14 cellular contexts compared by ENCODE assay signal in the genomic region with DNA sequence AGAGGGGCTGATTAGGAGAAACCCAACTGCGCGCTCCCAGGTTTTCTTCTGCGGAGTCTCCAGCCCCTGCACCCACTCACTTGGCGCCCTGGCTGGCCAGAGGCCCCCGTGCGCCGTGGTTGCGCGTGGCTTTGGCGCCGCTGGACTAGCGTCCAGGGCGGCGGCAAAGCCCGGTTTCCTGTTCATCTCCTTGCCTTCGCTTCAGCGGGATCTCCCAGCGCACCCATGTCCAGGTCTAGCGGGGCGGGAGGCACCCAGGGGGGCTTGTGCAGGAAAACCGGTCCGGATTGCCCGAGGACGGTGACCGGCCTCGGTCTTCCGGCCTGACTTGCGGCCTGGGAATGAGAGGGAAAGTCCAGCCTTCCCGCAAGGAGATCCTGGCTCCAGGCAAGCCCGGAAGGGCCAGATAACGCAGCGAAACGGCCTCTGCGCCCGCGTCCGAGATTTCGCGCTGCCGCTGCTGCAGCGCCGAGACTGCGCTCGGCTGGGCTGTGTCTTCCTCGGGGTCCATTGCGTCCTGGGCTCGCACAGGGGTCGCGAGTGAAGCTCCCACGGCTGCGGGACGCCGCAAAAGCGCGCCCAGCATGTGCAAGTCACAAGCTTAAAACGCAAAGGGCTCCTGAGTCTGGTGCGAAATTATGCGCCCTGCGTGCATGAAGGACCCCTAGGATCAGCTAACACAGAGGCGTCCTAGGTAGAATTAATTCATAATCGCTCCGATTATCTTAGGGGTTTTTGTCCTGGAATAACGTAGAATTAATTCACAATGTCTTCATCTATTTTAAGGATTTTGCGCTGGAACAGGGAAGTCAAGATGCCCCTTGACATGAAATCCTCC. TPM values are rescaled to one million over a fixed set of nuclear protein-coding genes. Genes with fewer than 3 reads are reported as not detected.
A peak's percentile ranks its signal among the peaks of the same experiment; 100 is the strongest.
DNase-seq lines count a peak whose midpoint lies in the region; ATAC-seq and TF ChIP-seq lines count a peak whose summit lies in the region.
"Had no signal": no experiment of that assay in that cellular context is flagged by ENCODE, and none has a peak within 500 bp of the region (broad histone marks: within the 10 kb centered on the region; RNA-seq: fewer than 3 reads in every experiment).

No MANE protein-coding gene starts in this region.

- WGBS in esophagus, 2 donors, result 16% methylated on average over 61 to 64 of the region's 64 CpGs
- WGBS in mesendoderm (ENCODE audit: extremely low coverage, insufficient coverage, low lambda C conversion rate), result no CpG with 5 or more reads among the region's 64 CpGs
- 21% methylated on average over 26 of the region's 64 CpGs; no CpG with 5 or more reads in 1 of the 2 donors for WGBS in transverse colon (ENCODE audit: low coverage in 1 of 2), 2 donors

- H3K4me1 ChIP-seq in esophagus (ENCODE audit: control insufficient read depth in 2 of 2, insufficient read depth in 2 of 2, low read length in 1 of 2), result peaks cover 7 to 10% of the 10 kb centered on the region in 2 donors
- no peaks in the 10 kb centered on the region for H3K4me1 ChIP-seq in mesendoderm (ENCODE audit: control insufficient read depth, low read depth, low read length)
- H3K4me1 ChIP-seq in transverse colon, result peaks cover 6 to 22% (median 9%) of the 10 kb centered on the region in 4 donors

- peak; percentile 12 for TF ChIP-seq POLR2A in transverse colon (IDR thresholded peaks at IDR 0.05)

- H4K5ac ChIP-seq in mesendoderm (ENCODE audit: low read length), result no peak overlapping the region

- H3K9me3 Mint-ChIP-seq in activated naive CD8-positive, alpha-beta T cell treated with anti-CD3 and anti-CD28 coated beads, Interleukin-2, amount 10 ng/mL, durations not matched to agents 7 days and 5 days, result no peaks in the 10 kb centered on the region
- no peaks in the 10 kb centered on the region for H3K9me3 Mint-ChIP-seq in activated naive CD8-positive, alpha-beta T cell treated with anti-CD3 and anti-CD28 coated beads, Interleukin-2, amount 50 U/mL, for 24 hours
- H3K9me3 Mint-ChIP-seq in natural killer cell, result no peaks in the 10 kb centered on the region
- H3K9me3 Mint-ChIP-seq: activated T-cell treated with anti-CD3 and anti-CD28 coated beads, Interleukin-2, amount 50 U/mL, for 4 hours had no signal

- H3K18ac ChIP-seq in mesendoderm (ENCODE audit: low read length), result no peak overlapping the region

- intact Hi-C loops in transverse colon (cut with DNase I; ENCODE audit: low total_unique reads) (loop anchor here (2.0 to 5.0 kb wide), 4 partner anchors 174 to 359 kb away; no protein-coding TSS in a partner anchor), natural killer cell (cut with micrococcal nuclease) (no loop called here)

- H2BK15ac ChIP-seq in mesendoderm (replicated peaks; ENCODE audit: low read depth), result no peak overlapping the region

- H3K27ac Mint-ChIP-seq in activated naive CD8-positive, alpha-beta T cell treated with anti-CD3 and anti-CD28 coated beads, Interleukin-2, amount 10 ng/mL, durations not matched to agents 7 days and 5 days, result peak overlapping the region; percentile 30
- no peak overlapping the region for H3K27ac Mint-ChIP-seq in activated naive CD8-positive, alpha-beta T cell treated with anti-CD3 and anti-CD28 coated beads, Interleukin-2, amount 50 U/mL, for 24 hours
- no peak overlapping the region for H3K27ac Mint-ChIP-seq in natural killer cell

- H3K27ac ChIP-seq in esophagus (ENCODE audit: low read depth in 2 of 2, low read length in 1 of 2) (peak overlapping the region; percentile 76 to 85), mesendoderm (ENCODE audit: low read depth, low read length) (no peak overlapping the region), transverse colon (peak overlapping the region; percentile 94 to 99 (median 96))
- H3K27ac ChIP-seq: PC-9 had no signal

- no peaks in the 10 kb centered on the region for H3K36me3 ChIP-seq in esophagus (ENCODE audit: control insufficient read depth in 2 of 2, insufficient read depth in 2 of 2, low read length in 1 of 2)
- H3K36me3 ChIP-seq in mesendoderm (ENCODE audit: control insufficient read depth, insufficient read depth, low read length), result no peaks in the 10 kb centered on the region
- H3K36me3 ChIP-seq in transverse colon, result no peaks in the 10 kb centered on the region

- peaks cover 71% of the 10 kb centered on the region for H3K27me3 Mint-ChIP-seq in activated naive CD8-positive, alpha-beta T cell treated with anti-CD3 and anti-CD28 coated beads, Interleukin-2, amount 10 ng/mL, durations not matched to agents 7 days and 5 days
- H3K27me3 Mint-ChIP-seq in activated naive CD8-positive, alpha-beta T cell treated with anti-CD3 and anti-CD28 coated beads, Interleukin-2, amount 50 U/mL, for 24 hours, result peaks cover 72% of the 10 kb centered on the region
- H3K27me3 Mint-ChIP-seq in natural killer cell (ENCODE audit: low read depth in 2 of 2), result peaks cover 59 to 68% of the 10 kb centered on the region in 2 donors

- no peak for DNase-seq in activated naive CD8-positive, alpha-beta T cell treated with anti-CD3 and anti-CD28 coated beads, Interleukin-2, amount 10 ng/mL, durations not matched to agents 7 days and 5 days
- no peak for DNase-seq in activated naive CD8-positive, alpha-beta T cell treated with anti-CD3 and anti-CD28 coated beads, Interleukin-2, amount 50 U/mL, for 24 hours
- DNase-seq in mesendoderm, result peak; percentile 53
- DNase-seq in transverse colon, result no peak
- DNase-seq in natural killer cell, result no peak
- DNase-seq in globus pallidus (ENCODE audit: low spot score), result no peak
- no peak for DNase-seq in stimulated activated CD8-positive, alpha-beta memory T cell treated with anti-CD3 and anti-CD28 coated beads, Interleukin-4, amount 100 ng/mL, for 48 hours
- DNase-seq: activated T-cell treated with anti-CD3 and anti-CD28 coated beads, Interleukin-2, amount 50 U/mL, for 4 hours; cortex of kidney; KBM-7; NCI-H2107; PC-9 had no signal

- H3K4me1 Mint-ChIP-seq in activated naive CD8-positive, alpha-beta T cell treated with anti-CD3 and anti-CD28 coated beads, Interleukin-2, amount 10 ng/mL, durations not matched to agents 7 days and 5 days, result peaks cover 6% of the 10 kb centered on the region
- peaks cover 11% of the 10 kb centered on the region for H3K4me1 Mint-ChIP-seq in activated naive CD8-positive, alpha-beta T cell treated with anti-CD3 and anti-CD28 coated beads, Interleukin-2, amount 50 U/mL, for 24 hours
- peaks cover 0 to 18% of the 10 kb centered on the region in 2 donors for H3K4me1 Mint-ChIP-seq in natural killer cell

- no peak overlapping the region for H3K4ac ChIP-seq in mesendoderm (ENCODE audit: low read depth, low read length)

- ATAC-seq in activated naive CD8-positive, alpha-beta T cell treated with anti-CD3 and anti-CD28 coated beads, Interleukin-2, amount 10 ng/mL, durations not matched to agents 7 days and 5 days (ENCODE audit: low read depth), result no peak
- ATAC-seq in activated naive CD8-positive, alpha-beta T cell treated with anti-CD3 and anti-CD28 coated beads, Interleukin-2, amount 50 U/mL, for 24 hours, result no peak
- no peak for ATAC-seq in natural killer cell
- ATAC-seq: activated T-cell treated with anti-CD3 and anti-CD28 coated beads, Interleukin-2, amount 50 U/mL, for 4 hours had no signal

- H3K79me2 ChIP-seq in mesendoderm (ENCODE audit: control insufficient read depth, insufficient read depth, low read length), result peaks cover 4% of the 10 kb centered on the region

- H2AK5ac ChIP-seq in mesendoderm (ENCODE audit: low read length), result no peak overlapping the region

- no peak overlapping the region for H3K4me3 Mint-ChIP-seq in activated naive CD8-positive, alpha-beta T cell treated with anti-CD3 and anti-CD28 coated beads, Interleukin-2, amount 10 ng/mL, durations not matched to agents 7 days and 5 days
- no peak overlapping the region for H3K4me3 Mint-ChIP-seq in activated naive CD8-positive, alpha-beta T cell treated with anti-CD3 and anti-CD28 coated beads, Interleukin-2, amount 50 U/mL, for 24 hours
- no peak overlapping the region for H3K4me3 Mint-ChIP-seq in natural killer cell
- H3K4me3 Mint-ChIP-seq: activated T-cell treated with anti-CD3 and anti-CD28 coated beads, Interleukin-2, amount 50 U/mL, for 4 hours had no signal

- H3K4me3 ChIP-seq in esophagus (ENCODE audit: low read depth in 1 of 2, low read length in 2 of 2) (peak overlapping the region; percentile 35 to 36), mesendoderm (ENCODE audit: low read length) (no peak overlapping the region), transverse colon (peak overlapping the region; percentile 28 to 69 (median 56))
- H3K4me3 ChIP-seq: PC-9 had no signal

- H3K79me1 ChIP-seq in mesendoderm (ENCODE audit: low read length), result no peaks in the 10 kb centered on the region

- peak overlapping the region; percentile 45 for H3K56ac ChIP-seq in mesendoderm (ENCODE audit: low read length)

- H3K4me2 ChIP-seq in mesendoderm (ENCODE audit: low read length), result peak overlapping the region; percentile 58
- H3K4me2 ChIP-seq: PC-9 had no signal

- no peak for TF ChIP-seq EP300 in transverse colon (IDR thresholded peaks at IDR 0.05; ENCODE audit: low read depth)

- peaks cover 0 to 2% of the 10 kb centered on the region in 2 donors for H3K9me3 ChIP-seq in esophagus (ENCODE audit: control insufficient read depth in 2 of 2, insufficient read depth in 1 of 2, low read depth in 1 of 2, low read length in 1 of 2)
- no peaks in the 10 kb centered on the region for H3K9me3 ChIP-seq in transverse colon

- TF ChIP-seq CTCF in transverse colon (IDR thresholded peaks at IDR 0.05), result no peak
- no peak for TF ChIP-seq CTCF in natural killer cell (IDR thresholded peaks at IDR 0.05)

- POLR2A ChIA-PET in activated naive CD8-positive, alpha-beta T cell treated with anti-CD3 and anti-CD28 coated beads, Interleukin-2, amount 10 ng/mL, durations not matched to agents 7 days and 5 days (lab: Charles Lee), result no interaction called here

- no peak overlapping the region for H2BK5ac ChIP-seq in mesendoderm (ENCODE audit: low read length)

- H2BK120ac ChIP-seq in mesendoderm (ENCODE audit: low read depth, low read length), result no peak overlapping the region

- no peak overlapping the region for H4K8ac ChIP-seq in mesendoderm (ENCODE audit: low read depth, low read length)

- H3K27me3 ChIP-seq in esophagus (ENCODE audit: control insufficient read depth in 1 of 2, insufficient read depth in 2 of 2, low read length in 2 of 2) (peaks cover 5 to 7% of the 10 kb centered on the region in 2 donors), mesendoderm (ENCODE audit: insufficient read depth, low read length, poor library complexity) (peaks cover 39% of the 10 kb centered on the region), transverse colon (peaks cover 74% of the 10 kb centered on the region)

- peak overlapping the region; percentile 31 for H3K9ac ChIP-seq in mesendoderm (ENCODE audit: low read length)

- in situ Hi-C loops in transverse colon (cut with MboI; ENCODE audit: low pct_ligation_motif_present in 1 of 4, low pct_unique_long_range_greater_than_20kb in 1 of 4, low sequenced_read_pairs in 3 of 4), result loop anchor here (10.0 to 25.0 kb wide), 5 partner anchors 179 to 704 kb away; no protein-coding TSS in a partner anchor

- H3K36me3 Mint-ChIP-seq in activated naive CD8-positive, alpha-beta T cell treated with anti-CD3 and anti-CD28 coated beads, Interleukin-2, amount 10 ng/mL, durations not matched to agents 7 days and 5 days, result no peaks in the 10 kb centered on the region
- no peaks in the 10 kb centered on the region for H3K36me3 Mint-ChIP-seq in activated naive CD8-positive, alpha-beta T cell treated with anti-CD3 and anti-CD28 coated beads, Interleukin-2, amount 50 U/mL, for 24 hours (ENCODE audit: low read depth)
- no peaks in the 10 kb centered on the region for H3K36me3 Mint-ChIP-seq in natural killer cell

- peak overlapping the region; percentile 11 for H3K23ac ChIP-seq in mesendoderm (ENCODE audit: low read length)

RNA-seq across cellular contexts. Expression of gene FOXF1, which starts 5.7 kb away (rescaled TPM):
- total RNA-seq in activated naive CD8-positive, alpha-beta T cell treated with anti-CD3 and anti-CD28 coated beads, Interleukin-2, amount 10 ng/mL, durations not matched to agents 7 days and 5 days, result not detected
- 1 to 10 TPM; 2.1 to 4.6 TPM for polyA plus RNA-seq in esophagus
- polyA plus RNA-seq in mesendoderm (2013, experiment 1 of 2), result 0.07 TPM
- 0.03 TPM for polyA plus RNA-seq in mesendoderm (2013, experiment 2 of 2)
- total RNA-seq in transverse colon, result 10 to 100 TPM; 10.8 to 44.1 (median 23.4) TPM
- total RNA-seq in natural killer cell, result not detected
- total RNA-seq: PC-9, renal cortical epithelial cell had no signal

RNA-seq across cellular contexts. Expression of gene MTHFSD, which starts 39.0 kb away (rescaled TPM):
- 10 to 100 TPM; 33.2 to 34.6 TPM for total RNA-seq in activated naive CD8-positive, alpha-beta T cell treated with anti-CD3 and anti-CD28 coated beads, Interleukin-2, amount 10 ng/mL, durations not matched to agents 7 days and 5 days
- 10 to 100 TPM in 1 of 2 donors, 1 to 10 TPM in 1; 9.7 to 14.1 TPM for polyA plus RNA-seq in esophagus
- polyA plus RNA-seq in mesendoderm (2013, experiment 1 of 2), result 5.5 TPM
- 6.0 TPM for polyA plus RNA-seq in mesendoderm (2013, experiment 2 of 2)
- total RNA-seq in transverse colon (10 to 100 TPM; 25.4 to 51.1 (median 30.0) TPM), natural killer cell (10 to 100 TPM; 14.3 to 22.0 (median 16.9) TPM)

RNA-seq across cellular contexts. Expression of gene FOXC2, which starts 50.6 kb away (rescaled TPM):
- total RNA-seq in activated naive CD8-positive, alpha-beta T cell treated with anti-CD3 and anti-CD28 coated beads, Interleukin-2, amount 10 ng/mL, durations not matched to agents 7 days and 5 days, result not detected
- polyA plus RNA-seq in esophagus, result under 1 TPM; 0.10 to 0.18 TPM
- polyA plus RNA-seq in mesendoderm (2013, experiment 1 of 2), result 1.7 TPM
- polyA plus RNA-seq in mesendoderm (2013, experiment 2 of 2), result 1.7 TPM
- total RNA-seq in transverse colon (under 1 TPM in 1 of 4 donors, not detected in 3; 0.27 TPM), natural killer cell (under 1 TPM in 1 of 3 donors, not detected in 2; 0.14 TPM)
- total RNA-seq: activated T-cell treated with anti-CD3 and anti-CD28 coated beads, Interleukin-2, amount 50 U/mL, for 4 hours; PC-9 had no signal

Comparison
In these comparisons a context has a peak if more than half of its experiments do, and no peak if none do; other contexts are left out.
1. RNA of gene FOXF1, which starts 5.7 kb away (total RNA-seq): 10.8 to 44.1 TPM in transverse colon; not detected in activated naive CD8-positive, alpha-beta T cell treated with anti-CD3 and anti-CD28 coated beads, Interleukin-2, amount 10 ng/mL, durations not matched to agents 7 days and 5 days and not detected in natural killer cell; every median in the first group is over 10 times any median in the second.